Comparison of ENCODE assay signal across 2 cellular contexts in the genomic region with DNA sequence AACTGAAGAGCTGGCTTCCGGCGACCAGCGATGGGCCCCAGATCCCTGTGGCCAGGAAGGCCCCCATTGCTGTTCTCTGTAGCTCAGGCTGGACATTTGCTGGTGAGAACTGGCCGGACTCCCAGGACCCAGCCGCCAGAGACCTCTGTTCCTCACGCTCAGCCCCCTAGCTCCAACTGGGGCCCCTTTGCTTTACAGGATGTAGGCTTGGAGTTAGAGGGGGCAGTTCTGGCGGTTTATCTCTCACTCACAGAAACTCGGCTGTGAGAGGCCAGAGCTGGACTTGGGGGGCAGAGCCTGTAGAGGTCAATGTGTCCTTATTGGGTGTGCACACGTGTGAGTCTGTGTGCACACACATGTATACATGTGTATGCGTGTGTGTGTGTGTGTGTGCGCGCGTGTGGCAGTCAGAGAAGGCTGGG.
A peak's percentile ranks its signal among the peaks of the same experiment; 100 is the strongest.
TF ChIP-seq lines count a peak whose summit lies in the region.

No MANE protein-coding gene starts in this region.

TF ChIP-seq in HepG2, 621 proteins besides CTCF, POLR2A, EP300 and RAD21 (continued from another document):
- TF ChIP-seq, protein P1, sequence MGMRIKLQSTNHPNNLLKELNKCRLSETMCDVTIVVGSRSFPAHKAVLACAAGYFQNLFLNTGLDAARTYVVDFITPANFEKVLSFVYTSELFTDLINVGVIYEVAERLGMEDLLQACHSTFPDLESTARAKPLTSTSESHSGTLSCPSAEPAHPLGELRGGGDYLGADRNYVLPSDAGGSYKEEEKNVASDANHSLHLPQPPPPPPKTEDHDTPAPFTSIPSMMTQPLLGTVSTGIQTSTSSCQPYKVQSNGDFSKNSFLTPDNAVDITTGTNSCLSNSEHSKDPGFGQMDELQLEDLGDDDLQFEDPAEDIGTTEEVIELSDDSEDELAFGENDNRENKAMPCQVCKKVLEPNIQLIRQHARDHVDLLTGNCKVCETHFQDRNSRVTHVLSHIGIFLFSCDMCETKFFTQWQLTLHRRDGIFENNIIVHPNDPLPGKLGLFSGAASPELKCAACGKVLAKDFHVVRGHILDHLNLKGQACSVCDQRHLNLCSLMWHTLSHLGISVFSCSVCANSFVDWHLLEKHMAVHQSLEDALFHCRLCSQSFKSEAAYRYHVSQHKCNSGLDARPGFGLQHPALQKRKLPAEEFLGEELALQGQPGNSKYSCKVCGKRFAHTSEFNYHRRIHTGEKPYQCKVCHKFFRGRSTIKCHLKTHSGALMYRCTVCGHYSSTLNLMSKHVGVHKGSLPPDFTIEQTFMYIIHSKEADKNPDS (CRISPR knock-in tag; IDR thresholded peaks at IDR 0.05) = 0 out of 2 replicates have a peak, but pooled peaks have one; percentile 26
- TF ChIP-seq RNF2 (conservative IDR thresholded peaks at IDR 0.05; ENCODE audit: low read depth) (no peak), AKAP8 (CRISPR knock-in tag; IDR thresholded peaks at IDR 0.05) (no peak), HOXD1 (CRISPR knock-in tag; IDR thresholded peaks at IDR 0.05) (no peak), YEATS4 (CRISPR knock-in tag; IDR thresholded peaks at IDR 0.05; ENCODE audit: borderline replicate concordance) (0 out of 2 replicates have a peak, but pooled peaks have one; percentile 4), HNRNPL (IDR thresholded peaks at IDR 0.05; ENCODE audit: low read depth, low read length) (peak; percentile 9; the same call in 1 of the 2 replicates)

TF ChIP-seq in K562, 482 proteins besides CTCF, POLR2A, EP300 and RAD21 (continued from another document):
- TF ChIP-seq CBFB (CRISPR knock-in tag; IDR thresholded peaks at IDR 0.05) = no peak
- TF ChIP-seq, protein P2, sequence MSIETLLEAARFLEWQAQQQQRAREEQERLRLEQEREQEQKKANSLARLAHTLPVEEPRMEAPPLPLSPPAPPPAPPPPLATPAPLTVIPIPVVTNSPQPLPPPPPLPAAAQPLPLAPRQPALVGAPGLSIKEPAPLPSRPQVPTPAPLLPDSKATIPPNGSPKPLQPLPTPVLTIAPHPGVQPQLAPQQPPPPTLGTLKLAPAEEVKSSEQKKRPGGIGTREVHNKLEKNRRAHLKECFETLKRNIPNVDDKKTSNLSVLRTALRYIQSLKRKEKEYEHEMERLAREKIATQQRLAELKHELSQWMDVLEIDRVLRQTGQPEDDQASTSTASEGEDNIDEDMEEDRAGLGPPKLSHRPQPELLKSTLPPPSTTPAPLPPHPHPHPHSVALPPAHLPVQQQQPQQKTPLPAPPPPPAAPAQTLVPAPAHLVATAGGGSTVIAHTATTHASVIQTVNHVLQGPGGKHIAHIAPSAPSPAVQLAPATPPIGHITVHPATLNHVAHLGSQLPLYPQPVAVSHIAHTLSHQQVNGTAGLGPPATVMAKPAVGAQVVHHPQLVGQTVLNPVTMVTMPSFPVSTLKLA (conservative IDR thresholded peaks at IDR 0.05) = peak in 1 of 2 experiments; percentile 46; a peak in 3 of 4 replicates
- no peak for TF ChIP-seq IRF2 (CRISPR knock-in tag; IDR thresholded peaks at IDR 0.05)
- TF ChIP-seq POLR2AphosphoS2 (IDR thresholded peaks at IDR 0.05; ENCODE audit: low read length) = no peak
- 0 out of 2 replicates have a peak, but pooled peaks have one; percentile 14 for TF ChIP-seq RBFOX2 (IDR thresholded peaks at IDR 0.05; ENCODE audit: low read depth, low read length)
- TF ChIP-seq MTA2 (IDR thresholded peaks at IDR 0.05; ENCODE audit: low read depth) = no peak
- 0 out of 2 replicates have a peak, but pooled peaks have one; percentile 8 for TF ChIP-seq TAL1 (IDR thresholded peaks at IDR 0.05)
- peak; percentile 27 for TF ChIP-seq PHF20 (IDR thresholded peaks at IDR 0.05; ENCODE audit: partially characterized antibody)
- no peak for TF ChIP-seq SIN3A (IDR thresholded peaks at IDR 0.05; ENCODE audit: borderline replicate concordance in 2 of 2, control insufficient read depth in 1 of 2, low read depth in 2 of 2, low read length in 2 of 2)
- peak; percentile 59 for TF ChIP-seq ARID1B (IDR thresholded peaks at IDR 0.05)
- TF ChIP-seq KDM1A (IDR thresholded peaks at IDR 0.05) = peak in 1 of 2 experiments; percentile 80; a peak in 2 of 4 replicates
- TF ChIP-seq ZBTB7A (IDR thresholded peaks at IDR 0.05; ENCODE audit: borderline replicate concordance, control insufficient read depth, low read depth, low read length) = peak; percentile 35; the same call in 1 of the 2 replicates
